ENCODE assay signal across 33 cellular contexts in genomic region chr3:168997488-168997887, GRCh38.
"Had no signal": no experiment of that assay in that cellular context is flagged by ENCODE, and none has a peak within 500 bp of the region (broad histone marks: within the 10 kb centered on the region; RNA-seq: fewer than 3 reads in every experiment).

No MANE protein-coding gene starts in this region.

- H2AFZ ChIP-seq: parathyroid adenoma had no signal

- H3K27ac ChIP-seq: neutrophil, ovary, parathyroid adenoma, psoas muscle, skin epidermis, spleen, suprapubic skin, testis, tibial artery, transverse colon, upper lobe of right lung, uterus had no signal

- H3K79me2 ChIP-seq: parathyroid adenoma had no signal

- DNase-seq: naive thymus-derived CD4-positive, alpha-beta T cell; natural killer cell; nucleus accumbens; ovary; posterior cingulate gyrus; psoas muscle; right cardiac atrium; spleen; stimulated activated CD4-positive, alpha-beta T cell treated with anti-CD3 and anti-CD28 coated beads, Interleukin-12 subunit alpha, Interleukin-12 subunit beta, amount 100 ng/mL, for 4 hours; stimulated activated CD4-positive, alpha-beta T cell treated with anti-CD3 and anti-CD28 coated beads, Interleukin-1b, Interleukin-23, amount 100 ng/mL, for 48 hours; stimulated activated CD4-positive, alpha-beta T cell treated with anti-CD3 and anti-CD28 coated beads, Interleukin-4, amount 100 ng/mL, for 1 hour; stimulated activated CD4-positive, alpha-beta T cell treated with anti-CD3 and anti-CD28 coated beads, Interleukin-4, amount 100 ng/mL, for 4 hours; stimulated activated CD8-positive, alpha-beta memory T cell treated with anti-CD3 and anti-CD28 coated beads, Interleukin-4, amount 100 ng/mL, for 48 hours; stimulated activated naive CD4-positive, alpha-beta T cell; stimulated activated naive CD8-positive, alpha-beta T cell treated with anti-CD3 and anti-CD28 coated beads, Interleukin-15, amount 100 ng/mL, for 72 hours; stimulated activated naive CD8-positive, alpha-beta T cell treated with anti-CD3 and anti-CD28 coated beads, Interleukin-15, Interleukin-2, amounts not matched to agents 100 U/mL and 50 U/mL, for 24 hours; substantia nigra; testis; tibial artery; transverse colon; upper lobe of right lung; uterus had no signal

- H3K9ac ChIP-seq: parathyroid adenoma had no signal

- H3K27me3 ChIP-seq: neutrophil, ovary, spleen, suprapubic skin, testis, tibial artery, transverse colon, upper lobe of right lung, uterus had no signal

- H3K36me3 Mint-ChIP-seq: naive thymus-derived CD4-positive, alpha-beta T cell; natural killer cell; stimulated activated memory B cell treated with anti-CD40 and anti-IgM and Interleukin-4, amounts not matched to agents 10 μg/mL and 1 μg/mL and 100 μg/mL, for 72 hours; type B pancreatic cell had no signal

- H3K9me3 ChIP-seq: neutrophil, ovary, psoas muscle, spleen, suprapubic skin, testis, tibial artery, transverse colon, upper lobe of right lung, uterus had no signal

- H3K4me1 ChIP-seq: parathyroid adenoma, psoas muscle, spleen, suprapubic skin, testis, tibial artery, upper lobe of right lung, uterus had no signal

- H3K4me3 Mint-ChIP-seq: naive thymus-derived CD4-positive, alpha-beta T cell; natural killer cell; nephron; neural crest cell; stimulated activated memory B cell treated with anti-CD40 and anti-IgM and Interleukin-4, amounts not matched to agents 10 μg/mL and 1 μg/mL and 100 μg/mL, for 72 hours; stimulated activated naive CD8-positive, alpha-beta T cell treated with anti-CD3 and anti-CD28 coated beads, Interleukin-15, amount 100 ng/mL, for 72 hours; type B pancreatic cell had no signal

- ATAC-seq: naive thymus-derived CD4-positive, alpha-beta T cell; natural killer cell; psoas muscle; right cardiac atrium; sciatic nerve; stimulated activated memory B cell treated with anti-CD40 and anti-IgM and Interleukin-4, amounts not matched to agents 10 μg/mL and 1 μg/mL and 100 μg/mL, for 72 hours; stimulated activated naive CD8-positive, alpha-beta T cell treated with anti-CD3 and anti-CD28 coated beads, Interleukin-15, amount 100 ng/mL, for 72 hours; stimulated activated naive CD8-positive, alpha-beta T cell treated with anti-CD3 and anti-CD28 coated beads, Interleukin-15, Interleukin-2, amounts not matched to agents 100 U/mL and 50 U/mL, for 24 hours; upper lobe of right lung had no signal

- H3K27ac Mint-ChIP-seq: naive thymus-derived CD4-positive, alpha-beta T cell; natural killer cell; nephron; progenitor cell of endocrine pancreas; stimulated activated memory B cell treated with anti-CD40 and anti-IgM and Interleukin-4, amounts not matched to agents 10 μg/mL and 1 μg/mL and 100 μg/mL, for 72 hours; type B pancreatic cell had no signal

- H3K4me1 Mint-ChIP-seq: naive thymus-derived CD4-positive, alpha-beta T cell; natural killer cell; nephron; neural crest cell; stimulated activated memory B cell treated with anti-CD40 and anti-IgM and Interleukin-4, amounts not matched to agents 10 μg/mL and 1 μg/mL and 100 μg/mL, for 72 hours; stimulated activated naive CD8-positive, alpha-beta T cell treated with anti-CD3 and anti-CD28 coated beads, Interleukin-15, amount 100 ng/mL, for 72 hours had no signal

- H3K27me3 Mint-ChIP-seq: naive thymus-derived CD4-positive, alpha-beta T cell; progenitor cell of endocrine pancreas; stimulated activated memory B cell treated with anti-CD40 and anti-IgM and Interleukin-4, amounts not matched to agents 10 μg/mL and 1 μg/mL and 100 μg/mL, for 72 hours; stimulated activated naive CD8-positive, alpha-beta T cell treated with anti-CD3 and anti-CD28 coated beads, Interleukin-15, amount 100 ng/mL, for 72 hours had no signal

- H3K9me3 Mint-ChIP-seq: nephron; neural crest cell; stimulated activated memory B cell treated with anti-CD40 and anti-IgM and Interleukin-4, amounts not matched to agents 10 μg/mL and 1 μg/mL and 100 μg/mL, for 72 hours; type B pancreatic cell had no signal

- H3K4me3 ChIP-seq: ovary, psoas muscle, skin epidermis, smooth muscle cell, spleen, suprapubic skin, testis, tibial artery, transverse colon, upper lobe of right lung, uterus had no signal

- H3K36me3 ChIP-seq: neutrophil, ovary, spleen, suprapubic skin, tibial artery, transverse colon, upper lobe of right lung had no signal
